ENCODE assay signal across 9 cellular contexts in the genomic region with DNA sequence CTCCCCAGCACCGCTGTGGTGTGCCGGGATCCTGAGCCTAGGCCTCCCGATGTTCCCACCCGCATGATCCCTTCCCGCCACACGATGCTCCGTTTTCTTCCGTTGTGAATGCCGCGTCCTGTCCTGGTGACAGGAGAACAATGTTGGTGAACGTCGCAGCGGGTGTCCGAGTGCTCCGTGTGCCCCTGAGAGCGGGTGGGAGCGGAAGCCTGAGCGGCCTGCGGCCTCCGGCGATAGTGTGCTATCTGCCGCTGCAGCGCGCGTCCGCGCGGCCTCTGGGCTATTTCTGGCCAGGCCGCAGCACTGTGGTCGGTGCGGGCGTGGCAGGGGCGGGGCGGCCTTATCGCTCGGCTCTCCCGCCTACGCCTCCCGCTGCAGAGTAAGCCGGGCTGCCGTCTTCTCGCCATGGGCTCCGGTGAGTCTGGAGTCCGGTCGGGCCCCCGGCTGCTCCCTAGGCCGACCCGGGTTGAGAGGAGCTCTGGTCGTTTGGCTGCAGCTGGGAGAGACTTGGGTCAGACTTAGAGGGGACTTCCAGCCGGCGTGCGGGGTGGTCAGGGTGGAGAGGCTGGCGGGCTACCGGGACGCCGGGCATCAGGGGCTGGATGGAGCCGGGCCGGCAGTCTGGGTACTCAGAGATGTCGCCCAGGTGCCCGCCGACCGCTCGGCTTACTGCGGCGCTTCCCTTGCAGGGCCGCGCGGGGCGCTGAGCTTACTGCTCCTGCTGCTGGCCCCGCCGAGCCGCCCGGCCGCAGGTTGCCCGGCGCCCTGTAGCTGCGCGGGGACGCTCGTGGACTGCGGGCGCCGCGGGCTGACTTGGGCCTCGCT. TPM values are rescaled to one million over a fixed set of nuclear protein-coding genes. Genes with fewer than 3 reads are reported as not detected.
DNase-seq lines count a peak whose midpoint lies in the region; ATAC-seq, FAIRE-seq and TF ChIP-seq lines count a peak whose summit lies in the region.
"Had no signal": no experiment of that assay in that cellular context is flagged by ENCODE, and none has a peak within 500 bp of the region (broad histone marks: within the 10 kb centered on the region; RNA-seq: fewer than 3 reads in every experiment).

A gene (plus strand): TSS at position 375 of the 825 bp plus-strand sequence. CDS start 31 bp downstream, at position 406.

- no peak within 1 kb of the TSS for H3K27ac ChIP-seq in keratinocyte (ENCODE audit: control insufficient read depth, insufficient read depth, low read length)
- H3K27ac ChIP-seq in testis, result no peak within 1 kb of the TSS
- H3K27ac ChIP-seq: C4-2B had no signal

- H3K9ac ChIP-seq in keratinocyte (ENCODE audit: control insufficient read depth, extremely low read depth, insufficient read depth, low read length), result no peak within 1 kb of the TSS

- CTCF ChIA-PET in activated CD4-positive, alpha-beta memory T cell treated with anti-CD3 and anti-CD28 coated beads for 36 hours (lab: Charles Lee), result interaction anchor here (0.6 to 1.6 kb wide), 10 partner anchors 8 to 228 kb away, joined by 3 to 7 read pairs (median 4); no protein-coding TSS in a partner anchor
- CTCF ChIA-PET in activated CD4-positive, alpha-beta memory T cell treated with anti-CD3 and anti-CD28 coated beads, Interleukin-2, amount 10 ng/mL, durations not matched to agents 7 days and 5 days (lab: Charles Lee), result interaction anchor here (0.8 to 1.2 kb wide), 2 partner anchors 9 to 190 kb away, joined by 3 to 4 read pairs; no protein-coding TSS in a partner anchor

- H3K36me3 ChIP-seq in keratinocyte (ENCODE audit: control insufficient read depth in 2 of 2, extremely low read depth in 1 of 2, insufficient read depth in 2 of 2, low read length in 2 of 2) (no peaks in the 10 kb centered on the region), testis (ENCODE audit: low read depth, missing control alignments) (no peaks in the 10 kb centered on the region)

- H3K4me3 ChIP-seq in keratinocyte (ENCODE audit: control insufficient read depth in 2 of 3, extremely low read depth in 1 of 3, insufficient read depth in 2 of 3, low read depth in 1 of 3, low read length in 3 of 3), result peak within 1 kb of the TSS in 2 of 3 experiments; percentile 27 to 35
- peak within 1 kb of the TSS; percentile 20 to 21 for H3K4me3 ChIP-seq in testis

- TF ChIP-seq CTCF in keratinocyte (optimal IDR thresholded peaks at IDR 0.05 in 1 of 3, IDR thresholded peaks at IDR 0.05 in 1 of 3, conservative IDR thresholded peaks at IDR 0.05 in 1 of 3; ENCODE audit: extremely low read depth in 1 of 3, insufficient read depth in 2 of 3, low read length in 3 of 3), result peak in 2 of 3 experiments; percentile 31 to 33
- TF ChIP-seq CTCF in testis (IDR thresholded peaks at IDR 0.05), result no peak

- intact Hi-C loops in activated CD4-positive, alpha-beta memory T cell treated with anti-CD3 and anti-CD28 coated beads for 36 hours (cut with micrococcal nuclease), result no loop called here
- intact Hi-C loops in testis (cut with DNase I; ENCODE audit: low total_unique reads), result no loop called here

- POLR2A ChIA-PET in activated CD4-positive, alpha-beta memory T cell treated with anti-CD3 and anti-CD28 coated beads for 36 hours (lab: Charles Lee), result no interaction called here
- POLR2A ChIA-PET in activated CD4-positive, alpha-beta memory T cell treated with anti-CD3 and anti-CD28 coated beads, Interleukin-2, amount 10 ng/mL, durations not matched to agents 7 days and 5 days (lab: Charles Lee), result interaction anchor here (1.0 kb wide), 1 partner anchor 133 kb away, joined by 3 read pairs; no protein-coding TSS in a partner anchor

- peaks cover 7% of the 10 kb centered on the region for H3K4me1 Mint-ChIP-seq in activated CD4-positive, alpha-beta memory T cell treated with anti-CD3 and anti-CD28 coated beads for 36 hours (ENCODE audit: low read depth)
- H3K4me1 Mint-ChIP-seq in activated CD4-positive, alpha-beta memory T cell treated with anti-CD3 and anti-CD28 coated beads, Interleukin-2, amount 10 ng/mL, durations not matched to agents 7 days and 5 days, result peaks cover 7% of the 10 kb centered on the region

- H3K27me3 Mint-ChIP-seq in activated CD4-positive, alpha-beta memory T cell treated with anti-CD3 and anti-CD28 coated beads for 36 hours, result peaks cover 47% of the 10 kb centered on the region
- peaks cover 49% of the 10 kb centered on the region for H3K27me3 Mint-ChIP-seq in activated CD4-positive, alpha-beta memory T cell treated with anti-CD3 and anti-CD28 coated beads, Interleukin-2, amount 10 ng/mL, durations not matched to agents 7 days and 5 days

- H2AFZ ChIP-seq in keratinocyte (ENCODE audit: control insufficient read depth, low read length), result peak within 1 kb of the TSS; percentile 60

- no peak within 1 kb of the TSS for H3K27ac Mint-ChIP-seq in activated CD4-positive, alpha-beta memory T cell treated with anti-CD3 and anti-CD28 coated beads for 36 hours
- no peak within 1 kb of the TSS for H3K27ac Mint-ChIP-seq in activated CD4-positive, alpha-beta memory T cell treated with anti-CD3 and anti-CD28 coated beads, Interleukin-2, amount 10 ng/mL, durations not matched to agents 7 days and 5 days

- H3K9me3 Mint-ChIP-seq in activated CD4-positive, alpha-beta memory T cell treated with anti-CD3 and anti-CD28 coated beads for 36 hours, result no peaks in the 10 kb centered on the region
- no peaks in the 10 kb centered on the region for H3K9me3 Mint-ChIP-seq in activated CD4-positive, alpha-beta memory T cell treated with anti-CD3 and anti-CD28 coated beads, Interleukin-2, amount 10 ng/mL, durations not matched to agents 7 days and 5 days

- H3K9me3 ChIP-seq in keratinocyte (ENCODE audit: control insufficient read depth, low read depth, low read length) (no peaks in the 10 kb centered on the region), testis (no peaks in the 10 kb centered on the region)

- dilution Hi-C loops in keratinocyte (cut with MboI; ENCODE audit: extremely low pct_ligation_motif_present, low sequenced_read_pairs), result no loop called here

- H3K4me2 ChIP-seq in keratinocyte (ENCODE audit: control insufficient read depth, extremely low read depth, insufficient read depth, low read depth, low read length), result peak within 1 kb of the TSS; percentile 64

- FAIRE-seq in keratinocyte (lab: Jason Lieb, UNC), result no peak

- TF ChIP-seq POLR2A in testis (IDR thresholded peaks at IDR 0.05), result no peak

- ATAC-seq in GM18519 (IDR thresholded peaks at IDR 0.05; ENCODE audit: low FRiP score, unreplicated experiment), result no peak

- no peaks in the 10 kb centered on the region for H4K20me1 ChIP-seq in keratinocyte (ENCODE audit: control insufficient read depth, extremely low read depth, insufficient read depth, low read length)

- peak; percentile 44 for DNase-seq in activated CD4-positive, alpha-beta memory T cell treated with anti-CD3 and anti-CD28 coated beads for 36 hours
- DNase-seq in activated CD4-positive, alpha-beta memory T cell treated with anti-CD3 and anti-CD28 coated beads, Interleukin-2, amount 10 ng/mL, durations not matched to agents 7 days and 5 days, result no peak
- peak; percentile 52 for DNase-seq in activated naive CD4-positive, alpha-beta T cell treated with anti-CD3 and anti-CD28 coated beads, Interleukin-2, amount 50 U/mL, for 16 hours
- no peak for DNase-seq in keratinocyte (ENCODE audit: low read depth, low spot score)
- no peak for DNase-seq in testis
- no peak for DNase-seq in SIG-M5 treated with dmso at 0.1 percent for 504 hours (lab: John Stamatoyannopoulos, UW; ENCODE audit: unreplicated experiment)
- DNase-seq in DMS153 (lab: John Stamatoyannopoulos, UW), result no peak

- no peaks in the 10 kb centered on the region for H3K79me2 ChIP-seq in keratinocyte (ENCODE audit: control insufficient read depth, insufficient read depth, low read length)

- H3K27me3 ChIP-seq in keratinocyte (ENCODE audit: control insufficient read depth, extremely low read depth, insufficient read depth, low read length), result peaks cover 54% of the 10 kb centered on the region
- H3K27me3 ChIP-seq in testis, result no peaks in the 10 kb centered on the region

- H3K36me3 Mint-ChIP-seq in activated CD4-positive, alpha-beta memory T cell treated with anti-CD3 and anti-CD28 coated beads for 36 hours, result no peaks in the 10 kb centered on the region
- H3K36me3 Mint-ChIP-seq in activated CD4-positive, alpha-beta memory T cell treated with anti-CD3 and anti-CD28 coated beads, Interleukin-2, amount 10 ng/mL, durations not matched to agents 7 days and 5 days (ENCODE audit: low read depth), result no peaks in the 10 kb centered on the region

- no peak within 1 kb of the TSS for H3K4me3 Mint-ChIP-seq in activated CD4-positive, alpha-beta memory T cell treated with anti-CD3 and anti-CD28 coated beads for 36 hours
- no peak within 1 kb of the TSS for H3K4me3 Mint-ChIP-seq in activated CD4-positive, alpha-beta memory T cell treated with anti-CD3 and anti-CD28 coated beads, Interleukin-2, amount 10 ng/mL, durations not matched to agents 7 days and 5 days

- no peaks in the 10 kb centered on the region for H3K9me1 ChIP-seq in keratinocyte (ENCODE audit: control insufficient read depth, extremely low read depth, insufficient read depth, low read length)

- H3K4me1 ChIP-seq in keratinocyte (ENCODE audit: control insufficient read depth, extremely low read depth, insufficient read depth, low read length), result peaks cover 2% of the 10 kb centered on the region
- peaks cover 8% of the 10 kb centered on the region for H3K4me1 ChIP-seq in testis

- 52 to 69% methylated on average over 10 to 84 of the region's 85 CpGs for WGBS in testis, 2 donors

RNA-seq across cellular contexts. Expression of the gene that starts here (rescaled TPM):
- not detected for total RNA-seq in activated CD4-positive, alpha-beta memory T cell treated with anti-CD3 and anti-CD28 coated beads for 36 hours
- not detected for total RNA-seq in activated CD4-positive, alpha-beta memory T cell treated with anti-CD3 and anti-CD28 coated beads, Interleukin-2, amount 10 ng/mL, durations not matched to agents 7 days and 5 days
- 0.05 to 0.23 TPM in 2 of 3 replicates, not detected in the other for polyA plus RNA-seq in keratinocyte
- polyA plus RNA-seq in keratinocyte (2011; ENCODE audit: low read depth), result not detected
- polyA plus RNA-seq in keratinocyte (2011; cell fraction: cytosol; rRNA removed), result 0.07 and 0.30 TPM in 2 replicates
- polyA plus RNA-seq in keratinocyte (2011; cell fraction: nucleus; rRNA removed), result 0.18 and 0.32 TPM in 2 replicates
- 0.39 and 1.4 TPM in 2 replicates for polyA plus RNA-seq in keratinocyte (2012; ENCODE audit: low replicate concordance)
- polyA minus RNA-seq in keratinocyte, result 0.20 TPM in 1 of 3 replicates, not detected in the others
- polyA minus RNA-seq in keratinocyte (2011; cell fraction: cytosol; rRNA and poly(A)+ RNA removed), result not detected
- polyA minus RNA-seq in keratinocyte (2011; cell fraction: nucleus; rRNA and poly(A)+ RNA removed), result 0.42 and 1.2 TPM in 2 replicates
- total RNA-seq in testis, result 10 to 100 TPM; 28.0 to 65.1 TPM
- not detected for polyA plus RNA-seq in testis (ENCODE audit: insufficient read depth, low read depth, low replicate concordance)

Comparison
In these comparisons a context has a peak if more than half of its experiments do, and no peak if none do; other contexts are left out.
1. RNA of the gene that starts here (total RNA-seq): 28.0 to 65.1 TPM in testis; not detected in activated CD4-positive, alpha-beta memory T cell treated with anti-CD3 and anti-CD28 coated beads, Interleukin-2, amount 10 ng/mL, durations not matched to agents 7 days and 5 days and not detected in activated CD4-positive, alpha-beta memory T cell treated with anti-CD3 and anti-CD28 coated beads for 36 hours; every median in the first group is over 10 times any median in the second.
2. Peak in DNase-seq in activated CD4-positive, alpha-beta memory T cell treated with anti-CD3 and anti-CD28 coated beads for 36 hours; RNA of the gene not detected or under 1 TPM.
3. CTCF ChIP-seq: peak in keratinocyte (2 of 3); none in testis (0 of 3).